9 cellular contexts compared by ENCODE assay signal in the genomic region with DNA sequence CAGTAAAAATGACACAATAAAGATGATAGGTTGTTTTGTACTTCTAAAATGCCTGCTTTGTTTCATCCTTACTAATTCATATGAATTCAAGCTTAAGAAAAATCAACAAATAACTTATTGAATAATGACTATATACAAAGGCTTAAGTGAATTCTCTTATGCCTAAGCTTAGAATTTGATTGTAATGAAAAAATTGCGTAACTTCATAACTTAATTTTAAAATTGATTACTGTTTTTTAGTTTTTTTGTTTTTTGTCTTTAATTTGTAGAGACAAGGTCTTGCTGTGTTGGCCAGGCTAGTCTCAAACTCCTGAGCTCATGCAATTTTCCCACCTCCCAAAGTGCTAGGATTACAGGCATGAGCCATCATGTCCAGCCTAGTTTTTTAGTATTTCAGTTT.
"Had no signal": no experiment of that assay in that cellular context is flagged by ENCODE, and none has a peak within 500 bp of the region (broad histone marks: within the 10 kb centered on the region; RNA-seq: fewer than 3 reads in every experiment).

No MANE protein-coding gene starts in this region.

- H3K27ac ChIP-seq: GM23248, HL-60, KMS-11 had no signal

- DNase-seq: GM23248, GOT3, H9, HCEC 1CT, KBM-7 had no signal

- FAIRE-seq: H54, HepG2 had no signal

- H3K4me2 ChIP-seq: KMS-11 had no signal

- H2AFZ ChIP-seq: GM23248 had no signal

- H3K4me3 ChIP-seq: GM23248 had no signal

- ATAC-seq: HepG2 had no signal

- H3K9ac ChIP-seq: GM23248, KMS-11 had no signal

- H3K4me3 Mint-ChIP-seq: H9 had no signal
